In the genomic region with DNA sequence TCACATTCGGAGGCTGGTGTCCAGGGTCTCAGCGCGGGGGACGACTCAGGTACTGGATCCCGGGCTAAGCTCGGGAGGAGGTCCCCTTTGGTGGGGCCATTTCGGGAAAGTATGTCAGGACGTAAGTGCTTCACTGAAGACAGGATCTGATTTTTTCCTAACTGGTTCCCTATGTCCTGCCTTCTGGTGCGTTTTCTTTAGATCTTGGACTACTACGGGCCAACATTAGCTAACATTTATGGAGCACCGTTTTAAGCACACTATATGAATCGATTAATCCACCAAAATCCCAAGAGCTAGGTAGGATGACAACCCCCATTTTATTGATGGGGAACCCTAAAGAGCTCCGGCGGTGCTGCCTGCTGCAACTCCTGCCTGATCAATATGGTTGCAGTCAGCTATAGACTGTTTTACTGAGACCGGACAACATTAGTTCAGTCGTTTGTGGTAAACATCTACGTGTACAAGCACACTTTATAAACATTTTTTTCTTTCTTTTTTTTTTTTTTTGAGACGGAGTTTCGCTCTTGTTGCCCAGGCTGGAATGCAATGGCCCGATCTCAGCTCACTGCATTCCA, we compare ENCODE assay signal across 8 cellular contexts. TPM values are rescaled to one million over a fixed set of nuclear protein-coding genes. Genes with fewer than 3 reads are reported as not detected.
DNase-seq lines count a peak whose midpoint lies in the region; ATAC-seq and TF ChIP-seq lines count a peak whose summit lies in the region.

No MANE protein-coding gene starts in this region.

- no peaks in the 10 kb centered on the region for H3K9me2 ChIP-seq in SU-DHL-6 (replicated peaks; ENCODE audit: insufficient read depth, low read length)

- H3K79me2 ChIP-seq in SU-DHL-6 (ENCODE audit: insufficient read depth, low read length) = peaks cover 74% of the 10 kb centered on the region

- H3K4me1 ChIP-seq in gastrocnemius medialis = peaks cover 20 to 21% of the 10 kb centered on the region in 2 donors

- H4K20me1 ChIP-seq in SU-DHL-6 (ENCODE audit: low read depth, low read length) = peaks cover 23% of the 10 kb centered on the region

- TF ChIP-seq CTCF in SU-DHL-6 (IDR thresholded peaks at IDR 0.05; ENCODE audit: insufficient read depth, low read length, poor library complexity, severe bottlenecking) = no peak
- no peak for TF ChIP-seq CTCF in foreskin fibroblast (IDR thresholded peaks at IDR 0.05; ENCODE audit: low read depth, low read length)
- no peak for TF ChIP-seq CTCF in gastrocnemius medialis (IDR thresholded peaks at IDR 0.05 in 4 of 5, conservative IDR thresholded peaks at IDR 0.05 in 1 of 5)
- no peak for TF ChIP-seq CTCF in GM13977 (IDR thresholded peaks at IDR 0.05; ENCODE audit: extremely low read depth, insufficient read depth, missing control alignments)

- H3K9me3 ChIP-seq in SU-DHL-6 (ENCODE audit: insufficient read depth, low read length) (no peaks in the 10 kb centered on the region), gastrocnemius medialis (no peaks in the 10 kb centered on the region)

- no peaks in the 10 kb centered on the region for H3K27me3 Mint-ChIP-seq in activated CD4-positive, alpha-beta T cell treated with anti-CD3 and anti-CD28 coated beads, Interleukin-2, amount 10 ng/mL, durations not matched to agents 7 days and 5 days

- in situ Hi-C loops in gastrocnemius medialis (cut with MboI; ENCODE audit: low sequenced_read_pairs in 4 of 4) = loop anchor here (25.0 kb wide), 1 partner anchor 469 kb away; no protein-coding TSS in a partner anchor
- in situ Hi-C loops in GM13977 (cut with MboI; ENCODE audit: low pct_unique_long_range_greater_than_20kb, low sequenced_read_pairs, unreplicated experiment) = loop anchor here (25.0 kb wide), 1 partner anchor 444 kb away; a partner anchor contains a TSS

- H3K36me3 ChIP-seq in SU-DHL-6 (ENCODE audit: low read length) = peaks cover 39% of the 10 kb centered on the region
- peaks cover 0 to 34% of the 10 kb centered on the region in 2 donors for H3K36me3 ChIP-seq in gastrocnemius medialis

- TF ChIP-seq POLR2A in gastrocnemius medialis (IDR thresholded peaks at IDR 0.05) = no peak

- peak overlapping the region; percentile 95 for H3K4me3 Mint-ChIP-seq in activated CD4-positive, alpha-beta T cell treated with anti-CD3 and anti-CD28 coated beads, Interleukin-2, amount 10 ng/mL, durations not matched to agents 7 days and 5 days

- no peaks in the 10 kb centered on the region for H3K9me3 Mint-ChIP-seq in activated CD4-positive, alpha-beta T cell treated with anti-CD3 and anti-CD28 coated beads, Interleukin-2, amount 10 ng/mL, durations not matched to agents 7 days and 5 days

- H3K4me1 Mint-ChIP-seq in activated CD4-positive, alpha-beta T cell treated with anti-CD3 and anti-CD28 coated beads, Interleukin-2, amount 10 ng/mL, durations not matched to agents 7 days and 5 days = peaks cover 70% of the 10 kb centered on the region

- peak overlapping the region; percentile 99 for H3K27ac Mint-ChIP-seq in activated CD4-positive, alpha-beta T cell treated with anti-CD3 and anti-CD28 coated beads, Interleukin-2, amount 10 ng/mL, durations not matched to agents 7 days and 5 days

- H3F3A ChIP-seq in SU-DHL-6 (ENCODE audit: insufficient read depth) = peaks cover 62% of the 10 kb centered on the region

- H3K4me3 ChIP-seq in SU-DHL-6 (ENCODE audit: insufficient read depth, low read length, poor library complexity, severe bottlenecking) (peak overlapping the region; percentile 78), foreskin fibroblast (ENCODE audit: low read depth in 1 of 2, low read length in 2 of 2) (peak overlapping the region; percentile 84 to 89), gastrocnemius medialis (peak overlapping the region; percentile 59 to 90 (median 80))

- POLR2A ChIA-PET in activated CD4-positive, alpha-beta T cell treated with anti-CD3 and anti-CD28 coated beads, Interleukin-2, amount 10 ng/mL, durations not matched to agents 7 days and 5 days (lab: Charles Lee) = interaction anchor here (0.6 to 5.1 kb wide), 6 partner anchors 9 to 283 kb away, joined by 3 to 58 read pairs (median 5); a partner anchor contains a TSS

- H3K27ac ChIP-seq in SU-DHL-6 (ENCODE audit: low read depth, low read length) (peak overlapping the region; percentile 75), gastrocnemius medialis (peak overlapping the region; percentile 80 to 88 (median 85))

- peak; percentile 26 for DNase-seq in activated CD4-positive, alpha-beta T cell treated with anti-CD3 and anti-CD28 coated beads, Interleukin-2, amount 10 ng/mL, durations not matched to agents 7 days and 5 days
- DNase-seq in activated CD4-positive, alpha-beta T cell treated with anti-CD3 and anti-CD28 coated beads for 1 hour = no peak
- DNase-seq in foreskin fibroblast = peak in 1 of 2 donors; percentile 31
- no peak for DNase-seq in gastrocnemius medialis
- no peak for DNase-seq in GM13977 (ENCODE audit: low spot score)
- no peak for DNase-seq in cortex of kidney (lab: John Stamatoyannopoulos, UW)

- H3K9ac ChIP-seq in SU-DHL-6 (ENCODE audit: low read length) = peak overlapping the region; percentile 99

- intact Hi-C loops in gastrocnemius medialis (cut with DNase I; ENCODE audit: low total_unique reads) = loop anchor here (5.0 kb wide), 2 partner anchors 84 to 129 kb away; a partner anchor contains a TSS

- H3K27me3 ChIP-seq in SU-DHL-6 (ENCODE audit: low read length) (no peaks in the 10 kb centered on the region), gastrocnemius medialis (no peaks in the 10 kb centered on the region)

- H3K36me3 Mint-ChIP-seq in activated CD4-positive, alpha-beta T cell treated with anti-CD3 and anti-CD28 coated beads, Interleukin-2, amount 10 ng/mL, durations not matched to agents 7 days and 5 days (ENCODE audit: low read depth) = peaks cover 44% of the 10 kb centered on the region

- H3K4me2 ChIP-seq in SU-DHL-6 (ENCODE audit: low read depth, low read length, poor library complexity, severe bottlenecking) = peak overlapping the region; percentile 99

- no peak overlapping the region for H2AFZ ChIP-seq in SU-DHL-6 (ENCODE audit: low read depth, low read length, severe bottlenecking)

- CTCF ChIA-PET in activated CD4-positive, alpha-beta T cell treated with anti-CD3 and anti-CD28 coated beads, Interleukin-2, amount 10 ng/mL, durations not matched to agents 7 days and 5 days (lab: Charles Lee) = interaction anchor here (0.6 to 3.6 kb wide), 11 partner anchors 8 to 431 kb away, joined by 3 to 34 read pairs (median 4); a partner anchor contains a TSS

- no peak for ATAC-seq in gastrocnemius medialis
- no peak for ATAC-seq in GM21423 (IDR thresholded peaks at IDR 0.05; ENCODE audit: unreplicated experiment)

RNA-seq across cellular contexts. Expression of a gene that starts 17.0 kb away (rescaled TPM):
- 10 to 100 TPM; 53.8 to 60.4 TPM for total RNA-seq in activated CD4-positive, alpha-beta T cell treated with anti-CD3 and anti-CD28 coated beads, Interleukin-2, amount 10 ng/mL, durations not matched to agents 7 days and 5 days
- 100 to 1,000 TPM in 1 of 4 donors, 10 to 100 TPM in 3; 66.4 to 133 (median 87.0) TPM for total RNA-seq in gastrocnemius medialis

RNA-seq across cellular contexts. Expression of a gene that starts 23.8 kb away (rescaled TPM):
- total RNA-seq in activated CD4-positive, alpha-beta T cell treated with anti-CD3 and anti-CD28 coated beads, Interleukin-2, amount 10 ng/mL, durations not matched to agents 7 days and 5 days = under 1 TPM in 1 of 2 experiments, not detected in 1; 0.48 TPM
- total RNA-seq in gastrocnemius medialis = not detected

RNA-seq across cellular contexts. Expression of a gene that starts 24.3 kb away (rescaled TPM):
- total RNA-seq in activated CD4-positive, alpha-beta T cell treated with anti-CD3 and anti-CD28 coated beads, Interleukin-2, amount 10 ng/mL, durations not matched to agents 7 days and 5 days = 100 to 1,000 TPM; 153 to 157 TPM
- total RNA-seq in gastrocnemius medialis = 100 to 1,000 TPM; 158 to 278 (median 189) TPM

RNA-seq across cellular contexts. Expression of a gene that starts 24.6 kb away (rescaled TPM):
- total RNA-seq in activated CD4-positive, alpha-beta T cell treated with anti-CD3 and anti-CD28 coated beads, Interleukin-2, amount 10 ng/mL, durations not matched to agents 7 days and 5 days = 10 to 100 TPM; 34.1 to 41.0 TPM
- total RNA-seq in gastrocnemius medialis = 10 to 100 TPM; 16.2 to 26.0 (median 24.9) TPM

RNA-seq across cellular contexts. Expression of a gene that starts 51.2 kb away (rescaled TPM):
- 100 to 1,000 TPM; 110 to 121 TPM for total RNA-seq in activated CD4-positive, alpha-beta T cell treated with anti-CD3 and anti-CD28 coated beads, Interleukin-2, amount 10 ng/mL, durations not matched to agents 7 days and 5 days
- 10 to 100 TPM; 27.2 to 47.1 (median 46.1) TPM for total RNA-seq in gastrocnemius medialis
